11 cellular contexts compared by ENCODE assay signal in genomic region chr17:36082482-36083024, GRCh38. TPM values are rescaled to one million over a fixed set of nuclear protein-coding genes. Genes with fewer than 3 reads are reported as not detected.
A peak's percentile ranks its signal among the peaks of the same experiment; 100 is the strongest.
DNase-seq lines count a peak whose midpoint lies in the region; ATAC-seq lines count a peak whose summit lies in the region.
"Not testable (repeated sequence)": the region's sequence is repeated elsewhere in the genome, so short reads cannot be mapped to it uniquely, and the experiment has no call there.
"Had no signal": no experiment of that assay in that cellular context is flagged by ENCODE, and none has a peak within 500 bp of the region (broad histone marks: within the 10 kb centered on the region; RNA-seq: fewer than 3 reads in every experiment).

No MANE protein-coding gene starts in this region.

- H3K27ac Mint-ChIP-seq in CD4-positive, alpha-beta memory T cell, result peak overlapping the region; percentile 52 to 89 (median 81)
- peak overlapping the region; percentile 73 for H3K27ac Mint-ChIP-seq in T-helper 17 cell
- peak overlapping the region; percentile 9 for H3K27ac Mint-ChIP-seq in activated T-helper 2 cell treated with anti-CD3 and anti-CD28 coated beads, Interferon-gamma antibody, Interleukin-2, Interleukin-4, amounts not matched to agents 10 μg/mL and 5 μg/mL and 100 μg/mL, durations not matched to agents 14 hours and 24 hours and 36 hours

- H3K9me2 ChIP-seq in Karpas-422 (replicated peaks; ENCODE audit: insufficient read depth, low read length), result not testable (repeated sequence)

- H3K4me1 ChIP-seq in CD4-positive, alpha-beta memory T cell (ENCODE audit: insufficient read depth, low read length), result not testable (repeated sequence)
- H3K4me1 ChIP-seq in Karpas-422 (ENCODE audit: low read length), result peaks cover 30% of the 10 kb centered on the region

- H4K20me1 ChIP-seq in Karpas-422 (ENCODE audit: insufficient read depth, low read depth, low read length), result not testable (repeated sequence)

- not testable (repeated sequence) for H3K27me3 Mint-ChIP-seq in CD4-positive, alpha-beta memory T cell; T-helper 17 cell
- H3K27me3 Mint-ChIP-seq in activated T-helper 2 cell treated with anti-CD3 and anti-CD28 coated beads, Interferon-gamma antibody, Interleukin-2, Interleukin-4, amounts not matched to agents 10 μg/mL and 5 μg/mL and 100 μg/mL, durations not matched to agents 14 hours and 24 hours and 36 hours (ENCODE audit: low read depth), result peaks cover 14% of the 10 kb centered on the region

- not testable (repeated sequence) for H3K4me3 ChIP-seq in CD4-positive, alpha-beta memory T cell (ENCODE audit: low read length in 2 of 2); Karpas-422 (ENCODE audit: low read length)

- intact Hi-C loops in CD4-positive, alpha-beta memory T cell (cut with micrococcal nuclease); activated T-helper 2 cell treated with anti-CD3 and anti-CD28 coated beads, Interferon-gamma antibody, Interleukin-2, Interleukin-4, amounts not matched to agents 10 μg/mL and 5 μg/mL and 100 μg/mL, durations not matched to agents 14 hours and 24 hours and 36 hours (cut with micrococcal nuclease); left colon (cut with DNase I, micrococcal nuclease): not testable (repeated sequence)

- H3K27ac ChIP-seq in CD4-positive, alpha-beta memory T cell (ENCODE audit: low read depth, low read length), result peak overlapping the region; percentile 15
- not testable (repeated sequence) for H3K27ac ChIP-seq in Karpas-422 (ENCODE audit: low read length)

- H2AFZ ChIP-seq in Karpas-422 (ENCODE audit: low read length), result not testable (repeated sequence)

- ATAC-seq in GM19043 (IDR thresholded peaks at IDR 0.05; ENCODE audit: low read depth, unreplicated experiment) (peak; percentile 51), HG02798 (IDR thresholded peaks at IDR 0.05; ENCODE audit: poor library complexity, unreplicated experiment) (peak; percentile 60), T-helper 17 cell (peak; percentile 69), left colon (peak; percentile 25)

- not testable (repeated sequence) for H3K4me2 ChIP-seq in Karpas-422 (ENCODE audit: low read depth, low read length, poor library complexity, severe bottlenecking)

- not testable (repeated sequence) for H3K36me3 ChIP-seq in CD4-positive, alpha-beta memory T cell (ENCODE audit: insufficient read depth, low read length); Karpas-422 (ENCODE audit: insufficient read depth, low read length)

- peak overlapping the region in 7 of 8 donors; percentile 50 to 86 (median 58) for H3K4me3 Mint-ChIP-seq in CD4-positive, alpha-beta memory T cell
- not testable (repeated sequence) for H3K4me3 Mint-ChIP-seq in T-helper 17 cell; activated T-helper 2 cell treated with anti-CD3 and anti-CD28 coated beads, Interferon-gamma antibody, Interleukin-2, Interleukin-4, amounts not matched to agents 10 μg/mL and 5 μg/mL and 100 μg/mL, durations not matched to agents 14 hours and 24 hours and 36 hours (ENCODE audit: low read depth)

- DNase-seq in CD4-positive, alpha-beta memory T cell, result peak; percentile 38 to 70 (median 44)
- peak; percentile 70 for DNase-seq in Karpas-422
- DNase-seq in T-helper 17 cell, result not testable (repeated sequence)
- peak; percentile 36 for DNase-seq in activated T-helper 2 cell treated with anti-CD3 and anti-CD28 coated beads, Interferon-gamma antibody, Interleukin-2, Interleukin-4, amounts not matched to agents 10 μg/mL and 5 μg/mL and 100 μg/mL, durations not matched to agents 14 hours and 24 hours and 36 hours (ENCODE audit: low spot score)
- DNase-seq in left colon, result peak in 1 of 2 donors; percentile 37
- peak; percentile 49 to 50 for DNase-seq in stimulated activated CD8-positive, alpha-beta memory T cell treated with anti-CD3 and anti-CD28 coated beads, Interleukin-15, amount 100 ng/mL, for 4 hours (ENCODE audit: low read depth in 2 of 2)

- peaks cover 7 to 24% (median 17%) of the 10 kb centered on the region in 4 donors for H3K4me1 Mint-ChIP-seq in CD4-positive, alpha-beta memory T cell
- not testable (repeated sequence) for H3K4me1 Mint-ChIP-seq in T-helper 17 cell
- H3K4me1 Mint-ChIP-seq in activated T-helper 2 cell treated with anti-CD3 and anti-CD28 coated beads, Interferon-gamma antibody, Interleukin-2, Interleukin-4, amounts not matched to agents 10 μg/mL and 5 μg/mL and 100 μg/mL, durations not matched to agents 14 hours and 24 hours and 36 hours (ENCODE audit: low read depth), result peaks cover 29% of the 10 kb centered on the region

- H3K36me3 Mint-ChIP-seq in CD4-positive, alpha-beta memory T cell; T-helper 17 cell (ENCODE audit: low read depth); activated T-helper 2 cell treated with anti-CD3 and anti-CD28 coated beads, Interferon-gamma antibody, Interleukin-2, Interleukin-4, amounts not matched to agents 10 μg/mL and 5 μg/mL and 100 μg/mL, durations not matched to agents 14 hours and 24 hours and 36 hours (ENCODE audit: low read depth): not testable (repeated sequence)

- not testable (repeated sequence) for H3K9me3 Mint-ChIP-seq in CD4-positive, alpha-beta memory T cell; activated T-helper 2 cell treated with anti-CD3 and anti-CD28 coated beads, Interferon-gamma antibody, Interleukin-2, Interleukin-4, amounts not matched to agents 10 μg/mL and 5 μg/mL and 100 μg/mL, durations not matched to agents 14 hours and 24 hours and 36 hours

- not testable (repeated sequence) for H3K79me2 ChIP-seq in Karpas-422 (ENCODE audit: low read length)

- H3K9ac ChIP-seq in Karpas-422 (ENCODE audit: low read length), result not testable (repeated sequence)

- POLR2A ChIA-PET in CD4-positive, alpha-beta memory T cell (lab: Charles Lee; ENCODE audit: partially characterized antibody), result interaction anchor here (0.6 kb wide), 1 partner anchor 501 kb away, joined by 4 read pairs; no protein-coding TSS in a partner anchor

- not testable (repeated sequence) for H3K9me3 ChIP-seq in CD4-positive, alpha-beta memory T cell (ENCODE audit: control insufficient read depth in 1 of 2, low read length in 2 of 2); Karpas-422 (ENCODE audit: low read length); T-helper 17 cell (ENCODE audit: control insufficient read depth, low read length, poor library complexity, severe bottlenecking)

- H3K27me3 ChIP-seq in CD4-positive, alpha-beta memory T cell (ENCODE audit: insufficient read depth, low read length); Karpas-422 (ENCODE audit: low read length): not testable (repeated sequence)

- CTCF ChIA-PET in CD4-positive, alpha-beta memory T cell (lab: Charles Lee; ENCODE audit: partially characterized antibody), result interaction anchor here (1.4 kb wide), 1 partner anchor 10 kb away, joined by 6 read pairs; no protein-coding TSS in a partner anchor

RNA-seq across cellular contexts. Expression of gene CCL3, which starts 7.4 kb away (rescaled TPM):
- 1 to 10 TPM; 3.2 to 4.2 TPM for total RNA-seq in CD4-positive, alpha-beta memory T cell
- not detected for polyA plus RNA-seq in CD4-positive, alpha-beta memory T cell
- total RNA-seq in Karpas-422 (2014; rRNA removed; shearing (Covaris generic); ENCODE audit: low replicate concordance), result 2.1 TPM in 1 of 2 replicates, not detected in the other
- 1 to 10 TPM; 5.8 to 8.8 TPM for total RNA-seq in T-helper 17 cell
- 218 and 222 TPM in 2 replicates for total RNA-seq in activated T-helper 2 cell treated with anti-CD3 and anti-CD28 coated beads, Interferon-gamma antibody, Interleukin-2, Interleukin-4, amounts not matched to agents 10 μg/mL and 5 μg/mL and 100 μg/mL, durations not matched to agents 14 hours and 24 hours and 36 hours
- 1 to 10 TPM; 2.0 to 4.2 TPM for total RNA-seq in left colon
- total RNA-seq: H4 had no signal
- polyA plus RNA-seq: neural cell had no signal

RNA-seq across cellular contexts. Expression of gene CCL18, which starts 18.5 kb away (rescaled TPM):
- total RNA-seq in CD4-positive, alpha-beta memory T cell, result not detected
- polyA plus RNA-seq in CD4-positive, alpha-beta memory T cell, result not detected
- not detected in 2 replicates for total RNA-seq in Karpas-422 (2014; rRNA removed; shearing (Covaris generic); ENCODE audit: low replicate concordance)
- total RNA-seq in T-helper 17 cell, result not detected
- total RNA-seq in activated T-helper 2 cell treated with anti-CD3 and anti-CD28 coated beads, Interferon-gamma antibody, Interleukin-2, Interleukin-4, amounts not matched to agents 10 μg/mL and 5 μg/mL and 100 μg/mL, durations not matched to agents 14 hours and 24 hours and 36 hours, result not detected in 2 replicates
- total RNA-seq in left colon, result 1 to 10 TPM in 1 of 2 donors, under 1 TPM in 1; 0.85 to 1.2 TPM
- total RNA-seq: H4, urinary bladder had no signal
- polyA plus RNA-seq: neural cell had no signal

RNA-seq across cellular contexts. Expression of gene CCL4, which starts 21.1 kb away (rescaled TPM):
- total RNA-seq in CD4-positive, alpha-beta memory T cell, result 1 to 10 TPM; 1.1 TPM
- 1 to 10 TPM; 1.2 to 1.3 TPM for polyA plus RNA-seq in CD4-positive, alpha-beta memory T cell
- total RNA-seq in Karpas-422 (2014; rRNA removed; shearing (Covaris generic); ENCODE audit: low replicate concordance), result 6.9 and 7.6 TPM in 2 replicates
- total RNA-seq in T-helper 17 cell, result 1 to 10 TPM; 2.2 to 2.4 TPM
- total RNA-seq in activated T-helper 2 cell treated with anti-CD3 and anti-CD28 coated beads, Interferon-gamma antibody, Interleukin-2, Interleukin-4, amounts not matched to agents 10 μg/mL and 5 μg/mL and 100 μg/mL, durations not matched to agents 14 hours and 24 hours and 36 hours, result 136 and 150 TPM in 2 replicates
- total RNA-seq in left colon, result 1 to 10 TPM; 2.2 to 4.5 TPM
- total RNA-seq: H4 had no signal
- polyA plus RNA-seq: neural cell had no signal

Comparison
In these comparisons a context has a peak if more than half of its experiments do, and no peak if none do; other contexts are left out.
1. H3K27ac Mint-ChIP-seq: peak in every context shown above with its lines; median percentile 81 in CD4-positive, alpha-beta memory T cell; 73 in T-helper 17 cell; 9 in activated T-helper 2 cell treated with anti-CD3 and anti-CD28 coated beads, Interferon-gamma antibody, Interleukin-2, Interleukin-4, amounts not matched to agents 10 μg/mL and 5 μg/mL and 100 μg/mL, durations not matched to agents 14 hours and 24 hours and 36 hours.
2. RNA of gene CCL3, which starts 7.4 kb away (total RNA-seq): 218 to 222 TPM in activated T-helper 2 cell treated with anti-CD3 and anti-CD28 coated beads, Interferon-gamma antibody, Interleukin-2, Interleukin-4, amounts not matched to agents 10 μg/mL and 5 μg/mL and 100 μg/mL, durations not matched to agents 14 hours and 24 hours and 36 hours; 5.8 to 8.8 TPM in T-helper 17 cell, 3.2 to 4.2 TPM in CD4-positive, alpha-beta memory T cell, 2.0 to 4.2 TPM in left colon and 2.1 TPM in Karpas-422; every median in the first group is over 10 times any median in the second.
3. RNA of gene CCL4, which starts 21.1 kb away (total RNA-seq): 136 to 150 TPM in activated T-helper 2 cell treated with anti-CD3 and anti-CD28 coated beads, Interferon-gamma antibody, Interleukin-2, Interleukin-4, amounts not matched to agents 10 μg/mL and 5 μg/mL and 100 μg/mL, durations not matched to agents 14 hours and 24 hours and 36 hours; 6.9 to 7.6 TPM in Karpas-422, 2.2 to 4.5 TPM in left colon, 2.2 to 2.4 TPM in T-helper 17 cell and 1.1 TPM in CD4-positive, alpha-beta memory T cell; every median in the first group is over 10 times any median in the second.
4. Peak in every context shown above with its lines, with median percentiles within 50 percentile points of each other: ATAC-seq.